19 cellular contexts compared by ENCODE assay signal in genomic region chr6:978937-979685, GRCh38.
"Had no signal": no experiment of that assay in that cellular context is flagged by ENCODE, and none has a peak within 500 bp of the region (broad histone marks: within the 10 kb centered on the region; RNA-seq: fewer than 3 reads in every experiment).

No MANE protein-coding gene starts in this region.

- H3K4me3 Mint-ChIP-seq: activated naive CD4-positive, alpha-beta T cell treated with anti-CD3 and anti-CD28 coated beads for 36 hours; activated naive CD8-positive, alpha-beta T cell treated with anti-CD3 and anti-CD28 coated beads, Interleukin-2, amount 50 U/mL, for 24 hours; immature natural killer cell; mesothelial cell of epicardium; nephron progenitor cell; stimulated activated naive CD8-positive, alpha-beta T cell treated with anti-CD3 and anti-CD28 coated beads, Interleukin-15, Interleukin-2, amounts not matched to agents 100 ng/mL and 50 ng/mL, for 24 hours had no signal

- H3K4me1 Mint-ChIP-seq: activated naive CD8-positive, alpha-beta T cell treated with anti-CD3 and anti-CD28 coated beads, Interleukin-2, amount 50 U/mL, for 24 hours; immature natural killer cell; mesothelial cell of epicardium; nephron progenitor cell had no signal

- H3K27ac Mint-ChIP-seq: activated naive CD4-positive, alpha-beta T cell treated with anti-CD3 and anti-CD28 coated beads for 36 hours; activated naive CD8-positive, alpha-beta T cell treated with anti-CD3 and anti-CD28 coated beads, Interleukin-2, amount 50 U/mL, for 24 hours; activated T-helper 2 cell treated with anti-CD3 and anti-CD28 coated beads, Interferon-gamma antibody, Interleukin-2, Interleukin-4, amounts not matched to agents 10 μg/mL and 5 μg/mL and 100 μg/mL, durations not matched to agents 14 hours and 24 hours and 36 hours; immature natural killer cell; mesothelial cell of epicardium; nephron progenitor cell; progenitor cell of endocrine pancreas; stimulated activated naive CD8-positive, alpha-beta T cell treated with anti-CD3 and anti-CD28 coated beads, Interleukin-15, Interleukin-2, amounts not matched to agents 100 ng/mL and 50 ng/mL, for 24 hours had no signal

- H3K4me3 ChIP-seq: suprapubic skin had no signal

- H3K36me3 ChIP-seq: suprapubic skin had no signal

- ATAC-seq: activated naive CD8-positive, alpha-beta T cell treated with anti-CD3 and anti-CD28 coated beads, Interleukin-2, amount 50 U/mL, for 24 hours; right cardiac atrium had no signal

- H3K27ac ChIP-seq: suprapubic skin had no signal

- H3K27me3 ChIP-seq: suprapubic skin had no signal

- H3K36me3 Mint-ChIP-seq: mesothelial cell of epicardium had no signal

- DNase-seq: activated CD4-positive, CD25-positive, alpha-beta regulatory T cell treated with anti-CD3 and anti-CD28 coated beads, Interleukin-2, amount 50 U/mL, for 72 hours; activated naive CD4-positive, alpha-beta T cell treated with anti-CD3 and anti-CD28 coated beads for 36 hours; activated naive CD8-positive, alpha-beta T cell treated with anti-CD3 and anti-CD28 coated beads, Interleukin-2, amount 50 U/mL, for 24 hours; activated T-cell treated with anti-CD3 and anti-CD28 coated beads for 4 hours; effector CD4-positive, alpha-beta T cell; head of caudate nucleus; immature natural killer cell; nephron progenitor cell; right cardiac atrium; small intestine; stimulated activated CD4-positive, alpha-beta T cell treated with anti-CD3 and anti-CD28 coated beads, Interleukin-4, amount 100 ng/mL, for 4 hours; stimulated activated CD8-positive, alpha-beta memory T cell treated with anti-CD3 and anti-CD28 coated beads, Interleukin-4, amount 100 ng/mL, for 48 hours; T-helper 9 cell; trophoblast cell had no signal
